In genomic region chr15:88904808-88905327, GRCh38 we compare ENCODE assay signal across 9 cellular contexts. TPM values are rescaled to one million over a fixed set of nuclear protein-coding genes. Genes with fewer than 3 reads are reported as not detected.
DNase-seq lines count a peak whose midpoint lies in the region; ATAC-seq, FAIRE-seq and TF ChIP-seq lines count a peak whose summit lies in the region.
"Had no signal": no experiment of that assay in that cellular context is flagged by ENCODE, and none has a peak within 500 bp of the region (broad histone marks: within the 10 kb centered on the region; RNA-seq: fewer than 3 reads in every experiment).

No MANE protein-coding gene starts in this region.

- no peak for FAIRE-seq in frontal cortex (lab: Jason Lieb, UNC)

- H3K4me3 Mint-ChIP-seq in Caco-2 (ENCODE audit: unreplicated experiment): peak overlapping the region; percentile 3
- no peak overlapping the region for H3K4me3 Mint-ChIP-seq in activated T-helper 2 cell treated with anti-CD3 and anti-CD28 coated beads, Interferon-gamma antibody, Interleukin-2, Interleukin-4, amounts not matched to agents 10 μg/mL and 5 μg/mL and 100 μg/mL, durations not matched to agents 14 hours and 24 hours and 36 hours (ENCODE audit: low read depth)
- H3K4me3 Mint-ChIP-seq: dendritic cell treated with granulocyte-macrophage colony-stimulating factor and Interleukin-4, amounts not matched to agents 40 ng/mL and 50 ng/mL, for 4 days had no signal

- no peaks in the 10 kb centered on the region for H3K27me3 ChIP-seq in Caco-2 (replicated peaks; ENCODE audit: control insufficient read depth, insufficient read depth, low read length)
- no peaks in the 10 kb centered on the region for H3K27me3 ChIP-seq in parathyroid adenoma (ENCODE audit: control insufficient read depth, insufficient read depth, low read length)
- no peaks in the 10 kb centered on the region for H3K27me3 ChIP-seq in tibial nerve

- no peaks in the 10 kb centered on the region for H3K27me3 Mint-ChIP-seq in Caco-2 (ENCODE audit: insufficient read depth, unreplicated experiment)
- no peaks in the 10 kb centered on the region for H3K27me3 Mint-ChIP-seq in activated T-helper 2 cell treated with anti-CD3 and anti-CD28 coated beads, Interferon-gamma antibody, Interleukin-2, Interleukin-4, amounts not matched to agents 10 μg/mL and 5 μg/mL and 100 μg/mL, durations not matched to agents 14 hours and 24 hours and 36 hours (ENCODE audit: low read depth)
- H3K27me3 Mint-ChIP-seq: dendritic cell treated with granulocyte-macrophage colony-stimulating factor and Interleukin-4, amounts not matched to agents 40 ng/mL and 50 ng/mL, for 4 days had no signal

- intact Hi-C loops in Caco-2 (cut with micrococcal nuclease; ENCODE audit: unreplicated experiment): loop anchor here (1.0 to 5.0 kb wide), 3 partner anchors 99 to 267 kb away; no protein-coding TSS in a partner anchor
- intact Hi-C loops in activated T-helper 2 cell treated with anti-CD3 and anti-CD28 coated beads, Interferon-gamma antibody, Interleukin-2, Interleukin-4, amounts not matched to agents 10 μg/mL and 5 μg/mL and 100 μg/mL, durations not matched to agents 14 hours and 24 hours and 36 hours (cut with micrococcal nuclease): loop anchor here (2.0 to 5.0 kb wide), 2 partner anchors 112 to 272 kb away; no protein-coding TSS in a partner anchor

- H3K4me2 ChIP-seq in parathyroid adenoma (ENCODE audit: low read length): no peak overlapping the region

- peak; percentile 93 to 95 for TF ChIP-seq CTCF in Caco-2 (IDR thresholded peaks at IDR 0.05; ENCODE audit: insufficient read depth in 1 of 2, low read depth in 1 of 2, low read length in 1 of 2, severe bottlenecking in 1 of 2, unreplicated experiment in 1 of 2)
- peak; percentile 87 for TF ChIP-seq CTCF in parathyroid adenoma (IDR thresholded peaks at IDR 0.05)
- peak; percentile 94 to 99 (median 98) for TF ChIP-seq CTCF in tibial nerve (IDR thresholded peaks at IDR 0.05)

- H3K9ac ChIP-seq in parathyroid adenoma: no peak overlapping the region

- peak; percentile 71 for ATAC-seq in GM21360 (IDR thresholded peaks at IDR 0.05; ENCODE audit: unreplicated experiment)

- TF ChIP-seq EP300 in tibial nerve (IDR thresholded peaks at IDR 0.05): peak; percentile 25 to 42

- 20 to 21% methylated on average over 9 of the region's 9 CpGs for WGBS in tibial nerve, 2 donors

- H3K9me3 Mint-ChIP-seq in Caco-2 (ENCODE audit: unreplicated experiment): no peaks in the 10 kb centered on the region
- H3K9me3 Mint-ChIP-seq in activated T-helper 2 cell treated with anti-CD3 and anti-CD28 coated beads, Interferon-gamma antibody, Interleukin-2, Interleukin-4, amounts not matched to agents 10 μg/mL and 5 μg/mL and 100 μg/mL, durations not matched to agents 14 hours and 24 hours and 36 hours: no peaks in the 10 kb centered on the region
- H3K9me3 Mint-ChIP-seq: dendritic cell treated with granulocyte-macrophage colony-stimulating factor and Interleukin-4, amounts not matched to agents 40 ng/mL and 50 ng/mL, for 4 days had no signal

- CTCF ChIA-PET in Caco-2 (lab: Charles Lee): interaction anchor here (0.5 to 3.2 kb wide), 29 partner anchors 8 to 280 kb away, joined by 3 to 48 read pairs (median 4); partner anchors contain the start of genes ABHD2 and MFGE8

- H3K79me2 ChIP-seq in parathyroid adenoma: no peaks in the 10 kb centered on the region

- peak; percentile 82 to 88 for DNase-seq in Caco-2
- DNase-seq in HuH-7 (ENCODE audit: low spot score): peak; percentile 88
- peak; percentile 39 to 65 for DNase-seq in SHP77 (lab: John Stamatoyannopoulos, UW)
- DNase-seq in activated T-helper 2 cell treated with anti-CD3 and anti-CD28 coated beads, Interferon-gamma antibody, Interleukin-2, Interleukin-4, amounts not matched to agents 10 μg/mL and 5 μg/mL and 100 μg/mL, durations not matched to agents 14 hours and 24 hours and 36 hours (ENCODE audit: low spot score): peak; percentile 90
- DNase-seq in frontal cortex (ENCODE audit: low spot score in 2 of 2): peak; percentile 73 to 81
- peak; percentile 85 to 96 for DNase-seq in tibial nerve (ENCODE audit: low spot score in 2 of 2)

- BruUV-seq in Caco-2 (replicated peaks; lab: Mats Ljungman, UMichigan): no TSS peak

- H3K4me1 Mint-ChIP-seq in Caco-2 (ENCODE audit: low read depth, unreplicated experiment): peaks cover 20% of the 10 kb centered on the region
- peaks cover 16% of the 10 kb centered on the region for H3K4me1 Mint-ChIP-seq in activated T-helper 2 cell treated with anti-CD3 and anti-CD28 coated beads, Interferon-gamma antibody, Interleukin-2, Interleukin-4, amounts not matched to agents 10 μg/mL and 5 μg/mL and 100 μg/mL, durations not matched to agents 14 hours and 24 hours and 36 hours (ENCODE audit: low read depth)

- H3K4me3 ChIP-seq in Caco-2 (ENCODE audit: low read depth, low read length) (no peak overlapping the region), parathyroid adenoma (ENCODE audit: low read depth, low read length) (no peak overlapping the region), tibial nerve (no peak overlapping the region)

- H3K36me3 Mint-ChIP-seq in Caco-2 (ENCODE audit: insufficient read depth, unreplicated experiment): peaks cover 79% of the 10 kb centered on the region
- no peaks in the 10 kb centered on the region for H3K36me3 Mint-ChIP-seq in activated T-helper 2 cell treated with anti-CD3 and anti-CD28 coated beads, Interferon-gamma antibody, Interleukin-2, Interleukin-4, amounts not matched to agents 10 μg/mL and 5 μg/mL and 100 μg/mL, durations not matched to agents 14 hours and 24 hours and 36 hours (ENCODE audit: low read depth)

- H3K27ac ChIP-seq in parathyroid adenoma: no peak overlapping the region
- peak overlapping the region in 2 of 4 donors; percentile 13 to 71 for H3K27ac ChIP-seq in tibial nerve

- H3K9me3 ChIP-seq in Caco-2 (no peaks in the 10 kb centered on the region), parathyroid adenoma (ENCODE audit: control insufficient read depth, low read length) (no peaks in the 10 kb centered on the region), tibial nerve (no peaks in the 10 kb centered on the region)

- peaks cover 12% of the 10 kb centered on the region for H3K36me3 ChIP-seq in Caco-2 (ENCODE audit: control insufficient read depth, insufficient read depth, low read length)
- H3K36me3 ChIP-seq in parathyroid adenoma (ENCODE audit: control insufficient read depth, insufficient read depth, low read length): no peaks in the 10 kb centered on the region
- peaks cover 0 to 79% (median 0%) of the 10 kb centered on the region in 3 donors for H3K36me3 ChIP-seq in tibial nerve

- no peak overlapping the region for H3K27ac Mint-ChIP-seq in Caco-2 (ENCODE audit: unreplicated experiment)
- peak overlapping the region; percentile 51 for H3K27ac Mint-ChIP-seq in activated T-helper 2 cell treated with anti-CD3 and anti-CD28 coated beads, Interferon-gamma antibody, Interleukin-2, Interleukin-4, amounts not matched to agents 10 μg/mL and 5 μg/mL and 100 μg/mL, durations not matched to agents 14 hours and 24 hours and 36 hours
- H3K27ac Mint-ChIP-seq: dendritic cell treated with granulocyte-macrophage colony-stimulating factor and Interleukin-4, amounts not matched to agents 40 ng/mL and 50 ng/mL, for 4 days had no signal

- POLR2A ChIA-PET in Caco-2 (lab: Charles Lee): interaction anchor here (1.8 kb wide), 1 partner anchor 90 kb away, joined by 7 read pairs; no protein-coding TSS in a partner anchor

- H2AFZ ChIP-seq in parathyroid adenoma: peak overlapping the region; percentile 17

- no peak for TF ChIP-seq POLR2A in tibial nerve (IDR thresholded peaks at IDR 0.05)

- H3K4me1 ChIP-seq in Caco-2 (peaks cover 14% of the 10 kb centered on the region), parathyroid adenoma (no peaks in the 10 kb centered on the region), tibial nerve (peaks cover 0 to 46% (median 6%) of the 10 kb centered on the region in 4 donors)

RNA-seq across cellular contexts. Expression of gene MFGE8, which starts 8.3 kb away (rescaled TPM):
- 409 and 453 TPM in 2 replicates for total RNA-seq in Caco-2 (2022)
- 13.4 and 13.7 TPM in 2 replicates for total RNA-seq in activated T-helper 2 cell treated with anti-CD3 and anti-CD28 coated beads, Interferon-gamma antibody, Interleukin-2, Interleukin-4, amounts not matched to agents 10 μg/mL and 5 μg/mL and 100 μg/mL, durations not matched to agents 14 hours and 24 hours and 36 hours
- 18.3 TPM for total RNA-seq in frontal cortex
- total RNA-seq in tibial nerve: 100 to 1,000 TPM; 349 to 553 (median 488) TPM

RNA-seq across cellular contexts. Expression of gene HAPLN3, which starts 9.5 kb away (rescaled TPM):
- 16.7 and 16.9 TPM in 2 replicates for total RNA-seq in Caco-2 (2022)
- total RNA-seq in activated T-helper 2 cell treated with anti-CD3 and anti-CD28 coated beads, Interferon-gamma antibody, Interleukin-2, Interleukin-4, amounts not matched to agents 10 μg/mL and 5 μg/mL and 100 μg/mL, durations not matched to agents 14 hours and 24 hours and 36 hours: 68.1 and 71.4 TPM in 2 replicates
- total RNA-seq in frontal cortex: 4.1 TPM
- 10 to 100 TPM in 3 of 4 donors, 1 to 10 TPM in 1; 4.4 to 27.3 (median 16.2) TPM for total RNA-seq in tibial nerve

Comparison
In these comparisons a context has a peak if more than half of its experiments do, and no peak if none do; other contexts are left out.
1. RNA of gene MFGE8, which starts 8.3 kb away (total RNA-seq): 349 to 553 TPM in tibial nerve and 409 to 453 TPM in Caco-2; 18.3 TPM in frontal cortex (single experiment) and 13.4 to 13.7 TPM in activated T-helper 2 cell treated with anti-CD3 and anti-CD28 coated beads, Interferon-gamma antibody, Interleukin-2, Interleukin-4, amounts not matched to agents 10 μg/mL and 5 μg/mL and 100 μg/mL, durations not matched to agents 14 hours and 24 hours and 36 hours; every median in the first group is over 10 times any median in the second.
2. Peak in every context shown above with its lines, with median percentiles within 50 percentile points of each other: DNase-seq and CTCF ChIP-seq.